11 cellular contexts compared by ENCODE assay signal in genomic region chr13:99796175-99796819, GRCh38.
A peak's percentile ranks its signal among the peaks of the same experiment; 100 is the strongest.
DNase-seq lines count a peak whose midpoint lies in the region; ATAC-seq, FAIRE-seq and TF ChIP-seq lines count a peak whose summit lies in the region.
"Had no signal": no experiment of that assay in that cellular context is flagged by ENCODE, and none has a peak within 500 bp of the region (broad histone marks: within the 10 kb centered on the region; RNA-seq: fewer than 3 reads in every experiment).

No MANE protein-coding gene starts in this region.

- H3K36me3 ChIP-seq in SK-N-SH (replicated peaks in 1 of 2; ENCODE audit: control insufficient read depth in 1 of 2, insufficient read depth in 2 of 2, low read length in 1 of 2) = no peaks in the 10 kb centered on the region
- H3K36me3 ChIP-seq in small intestine (ENCODE audit: control insufficient read depth in 2 of 2, insufficient read depth in 2 of 2, low read length in 2 of 2) = no peaks in the 10 kb centered on the region
- H3K36me3 ChIP-seq: thoracic aorta had no signal

- CTCF ChIA-PET in SK-N-SH (lab: Yijun Ruan, JAX) = interaction anchor here (0.9 to 1.0 kb wide), 2 partner anchors 8 to 102 kb away, joined by 3 read pairs; no protein-coding TSS in a partner anchor

- FAIRE-seq in small intestine (lab: Jason Lieb, UNC) = no peak

- H3K4me1 ChIP-seq in SK-N-SH (ENCODE audit: control insufficient read depth in 1 of 2, insufficient read depth in 2 of 2, low read depth in 1 of 2, low read length in 1 of 2) (no peaks in the 10 kb centered on the region; a peak in 1 of 4 replicates), small intestine (ENCODE audit: control insufficient read depth in 2 of 2, insufficient read depth in 1 of 2, low read depth in 1 of 2, low read length in 1 of 2) (no peaks in the 10 kb centered on the region)
- H3K4me1 ChIP-seq: parathyroid adenoma had no signal

- H3K79me2 ChIP-seq in SK-N-SH (ENCODE audit: insufficient read depth) = no peaks in the 10 kb centered on the region
- H3K79me2 ChIP-seq: parathyroid adenoma had no signal

- no peak overlapping the region for H3K4me2 ChIP-seq in SK-N-SH

- no peak overlapping the region for H3K4me3 Mint-ChIP-seq in progenitor cell of endocrine pancreas (ENCODE audit: low read depth)

- no peak for TF ChIP-seq EP300 in SK-N-SH (IDR thresholded peaks at IDR 0.05; ENCODE audit: borderline replicate concordance in 1 of 2, low read depth in 1 of 2, low read length in 1 of 2)

- no peaks in the 10 kb centered on the region for H3K36me3 Mint-ChIP-seq in progenitor cell of endocrine pancreas (ENCODE audit: insufficient read depth)

- DNase-seq in SK-N-SH = no peak
- peak; percentile 67 for DNase-seq in OCI-M1 (lab: John Stamatoyannopoulos, UW)
- DNase-seq in ecto neural progenitor cell (ENCODE audit: low spot score) = peak; percentile 75
- DNase-seq in progenitor cell of endocrine pancreas (ENCODE audit: low spot score, unreplicated experiment) = peak; percentile 66
- DNase-seq in retina = no peak
- DNase-seq in small intestine = no peak

- no peaks in the 10 kb centered on the region for H4K20me1 ChIP-seq in SK-N-SH (ENCODE audit: insufficient read depth)

- H2AFZ ChIP-seq in SK-N-SH (ENCODE audit: low read depth) = no peak overlapping the region
- H2AFZ ChIP-seq: parathyroid adenoma had no signal

- no peak for TF ChIP-seq CTCF in SK-N-SH (IDR thresholded peaks at IDR 0.05)
- no peak for TF ChIP-seq CTCF in progenitor cell of endocrine pancreas (IDR thresholded peaks at IDR 0.05; ENCODE audit: unreplicated experiment)

- H3K4me3 ChIP-seq in SK-N-SH (ENCODE audit: low read depth in 2 of 2, low read length in 1 of 2) (no peak overlapping the region), small intestine (ENCODE audit: low read depth in 1 of 2, low read length in 2 of 2) (no peak overlapping the region)
- H3K4me3 ChIP-seq: coronary artery, thoracic aorta had no signal

- H3K27me3 ChIP-seq in SK-N-SH (ENCODE audit: insufficient read depth) (no peaks in the 10 kb centered on the region), small intestine (ENCODE audit: control insufficient read depth in 2 of 2, insufficient read depth in 2 of 2, low read length in 2 of 2) (no peaks in the 10 kb centered on the region)

- ATAC-seq in SK-N-SH treated with all-trans-retinoic acid at 6 μM for 48 hours (no peak; the same call in 2 of the 3 replicates), GM21786 (IDR thresholded peaks at IDR 0.05; ENCODE audit: unreplicated experiment) (no peak)

- H3K4me1 Mint-ChIP-seq in progenitor cell of endocrine pancreas (ENCODE audit: low read depth) = peaks cover 5% of the 10 kb centered on the region

- POLR2A ChIA-PET in SK-N-SH (lab: Yijun Ruan, JAX) = no interaction called here

- no peak overlapping the region for H3K27ac Mint-ChIP-seq in progenitor cell of endocrine pancreas

- H3K9ac ChIP-seq in SK-N-SH = no peak overlapping the region
- H3K9ac ChIP-seq: parathyroid adenoma had no signal

- H3K9me2 ChIP-seq in SK-N-SH = no peaks in the 10 kb centered on the region

- no peaks in the 10 kb centered on the region for H3K9me3 ChIP-seq in SK-N-SH
- H3K9me3 ChIP-seq in small intestine (ENCODE audit: control insufficient read depth, low read depth) = no peaks in the 10 kb centered on the region
- H3K9me3 ChIP-seq: thoracic aorta had no signal

- no peaks in the 10 kb centered on the region for H3K9me3 Mint-ChIP-seq in progenitor cell of endocrine pancreas (ENCODE audit: low read depth)

- TF ChIP-seq RAD21 in SK-N-SH (IDR thresholded peaks at IDR 0.05; ENCODE audit: low read length) = no peak

- no peaks in the 10 kb centered on the region for H3K27me3 Mint-ChIP-seq in progenitor cell of endocrine pancreas

- H3K27ac ChIP-seq in SK-N-SH (ENCODE audit: low read depth in 2 of 2, low read length in 1 of 2) (no peak overlapping the region), small intestine (ENCODE audit: low read depth in 1 of 2, low read length in 1 of 2) (no peak overlapping the region)
- H3K27ac ChIP-seq: coronary artery, parathyroid adenoma, thoracic aorta had no signal

- no peaks in the 10 kb centered on the region for H3F3A ChIP-seq in SK-N-SH (replicated peaks; ENCODE audit: insufficient read depth)

TF ChIP-seq in SK-N-SH, 30 proteins besides CTCF, POLR2A, EP300 and RAD21:
- TF ChIP-seq SMC3 (IDR thresholded peaks at IDR 0.05; ENCODE audit: low read depth, low read length) = no peak
- peak; percentile 96 for TF ChIP-seq REST (IDR thresholded peaks at IDR 0.05; ENCODE audit: low read depth, low read length)
- no peak for TF ChIP-seq POLR2AphosphoS5 (IDR thresholded peaks at IDR 0.05; ENCODE audit: low read depth, low read length)

TF ChIP-seq in SK-N-SH treated with all-trans-retinoic acid at 6 μM for 48 hours, 23 proteins besides CTCF, POLR2A, EP300 and RAD21:
- TF ChIP-seq TOX (CRISPR knock-in tag; IDR thresholded peaks at IDR 0.05; ENCODE audit: borderline replicate concordance) = no peak
- no peak for TF ChIP-seq ZNF565 (CRISPR knock-in tag; conservative IDR thresholded peaks at IDR 0.05; ENCODE audit: low read depth)
- TF ChIP-seq ISL1 (CRISPR knock-in tag; IDR thresholded peaks at IDR 0.05) = no peak
- no peak for TF ChIP-seq ZFP3 (CRISPR knock-in tag; IDR thresholded peaks at IDR 0.05)
- TF ChIP-seq TCF4 (CRISPR knock-in tag; IDR thresholded peaks at IDR 0.05; ENCODE audit: borderline replicate concordance) = no peak
- no peak for TF ChIP-seq RARB (CRISPR knock-in tag; IDR thresholded peaks at IDR 0.05)
- TF ChIP-seq GLIS3 (CRISPR knock-in tag; IDR thresholded peaks at IDR 0.05) = no peak
- no peak for TF ChIP-seq ZFP30 (CRISPR knock-in tag; IDR thresholded peaks at IDR 0.05)
- no peak for TF ChIP-seq CSDC2 (CRISPR knock-in tag; IDR thresholded peaks at IDR 0.05)
- TF ChIP-seq ARNTL (CRISPR knock-in tag; IDR thresholded peaks at IDR 0.05; ENCODE audit: borderline replicate concordance, low read depth) = no peak
- TF ChIP-seq CREB5 (CRISPR knock-in tag; IDR thresholded peaks at IDR 0.05; ENCODE audit: low read depth) = no peak
- TF ChIP-seq ZNF8 (CRISPR knock-in tag; IDR thresholded peaks at IDR 0.05) = no peak
- TF ChIP-seq OSR1 (CRISPR knock-in tag; IDR thresholded peaks at IDR 0.05) = no peak
- no peak for TF ChIP-seq PATZ1 (CRISPR knock-in tag; IDR thresholded peaks at IDR 0.05; ENCODE audit: borderline replicate concordance)

Comparison
In these comparisons a context has a peak if more than half of its experiments do, and no peak if none do; other contexts are left out.
1. DNase-seq: peak in OCI-M1 (single experiment), ecto neural progenitor cell (single experiment) and progenitor cell of endocrine pancreas (single experiment); none in SK-N-SH (single experiment), retina (single experiment) and small intestine (single experiment).